ENCODE assay signal across 7 cellular contexts in the genomic region with DNA sequence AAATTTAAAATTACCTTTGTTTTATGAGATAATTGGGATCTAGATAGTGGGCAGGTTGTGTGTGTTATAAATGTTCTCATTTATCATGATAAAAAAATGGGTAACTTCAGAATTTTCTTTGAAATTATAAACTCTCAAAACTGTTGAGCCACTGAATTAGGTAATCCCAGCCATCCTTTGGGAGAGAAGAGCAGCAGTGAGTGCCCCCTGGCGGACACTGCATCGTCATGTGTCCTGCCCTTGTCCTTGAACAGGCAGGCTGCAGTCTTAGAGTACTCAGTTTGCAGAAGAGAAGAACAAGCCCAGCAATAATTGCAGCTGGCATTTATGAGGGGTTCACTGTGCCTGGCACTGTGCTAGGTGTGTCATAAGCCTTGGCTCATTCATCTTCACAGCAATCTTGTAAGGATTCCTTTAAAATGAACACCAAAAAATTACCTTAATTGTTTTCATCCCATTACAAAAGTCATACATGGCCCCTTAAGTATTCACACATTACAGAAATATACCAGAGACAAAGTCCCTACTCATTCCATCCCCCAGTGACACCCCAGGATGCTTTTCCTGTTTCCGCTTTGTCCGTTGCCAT.
A peak's percentile ranks its signal among the peaks of the same experiment; 100 is the strongest.
DNase-seq lines count a peak whose midpoint lies in the region; ATAC-seq, FAIRE-seq and TF ChIP-seq lines count a peak whose summit lies in the region.

No MANE protein-coding gene starts in this region.

- no peak overlapping the region for H3K4me3 Mint-ChIP-seq in glutamatergic neuron (ENCODE audit: unreplicated experiment)

- intact Hi-C loops in prostate gland (cut with DNase I), result loop anchor here (5.0 to 10.0 kb wide), 2 partner anchors 61 to 144 kb away; partner anchors contain the start of gene MYO7A

- no peak overlapping the region for H3K4me3 ChIP-seq in prostate gland

- H3K27ac Mint-ChIP-seq in glutamatergic neuron (ENCODE audit: unreplicated experiment), result no peak overlapping the region

- no peaks in the 10 kb centered on the region for H3K36me3 ChIP-seq in prostate gland

- no peaks in the 10 kb centered on the region for H3K9me3 ChIP-seq in prostate gland

- no peaks in the 10 kb centered on the region for H3K36me3 Mint-ChIP-seq in glutamatergic neuron (ENCODE audit: unreplicated experiment)

- H3K27me3 ChIP-seq in prostate gland (replicated peaks; ENCODE audit: insufficient read depth), result no peaks in the 10 kb centered on the region

- 50% methylated on average over 4 of the region's 4 CpGs for WGBS in prostate gland

- H3K9me3 Mint-ChIP-seq in glutamatergic neuron (ENCODE audit: unreplicated experiment), result no peaks in the 10 kb centered on the region

- peak; percentile 78 for DNase-seq in GM12892 (ENCODE audit: insufficient read length)
- DNase-seq in NAMALWA (ENCODE audit: low spot score), result peak; percentile 77
- DNase-seq in activated naive CD4-positive, alpha-beta T cell treated with anti-CD3 and anti-CD28 coated beads, Interleukin-2, amount 50 U/mL, for 16 hours, result peak; percentile 58
- DNase-seq in glutamatergic neuron, result peak; percentile 87
- peak; percentile 72 for DNase-seq in prostate gland (ENCODE audit: low spot score)
- DNase-seq in cortex of kidney (lab: John Stamatoyannopoulos, UW), result no peak

- no peaks in the 10 kb centered on the region for H3K4me1 ChIP-seq in prostate gland (replicated peaks)

- H3K27ac ChIP-seq in prostate gland, result no peak overlapping the region

- TF ChIP-seq CTCF in glutamatergic neuron (IDR thresholded peaks at IDR 0.05; ENCODE audit: partially characterized antibody, unreplicated experiment) (peak; percentile 89), prostate gland (IDR thresholded peaks at IDR 0.05) (peak; percentile 41 to 84 (median 76))

- peak; percentile 92 for FAIRE-seq in GM12892 (lab: Jason Lieb, UNC)

- ATAC-seq in SK-N-SH treated with all-trans-retinoic acid at 6 μM for 48 hours, result peak; percentile 98

- TF ChIP-seq POLR2A in GM12892 (IDR thresholded peaks at IDR 0.05; ENCODE audit: low read depth, low read length) (no peak), prostate gland (IDR thresholded peaks at IDR 0.05) (no peak)

- peaks cover 6% of the 10 kb centered on the region for H3K27me3 Mint-ChIP-seq in glutamatergic neuron (ENCODE audit: unreplicated experiment)

- H3K4me1 Mint-ChIP-seq in glutamatergic neuron (ENCODE audit: low read depth, unreplicated experiment), result peaks cover 3% of the 10 kb centered on the region

TF ChIP-seq in SK-N-SH treated with all-trans-retinoic acid at 6 μM for 48 hours, 23 proteins besides CTCF, POLR2A, EP300 and RAD21:
- no peak for TF ChIP-seq ZNF565 (CRISPR knock-in tag; conservative IDR thresholded peaks at IDR 0.05; ENCODE audit: low read depth)
- TF ChIP-seq CSDC2 (CRISPR knock-in tag; IDR thresholded peaks at IDR 0.05), result no peak
- TF ChIP-seq TCF4 (CRISPR knock-in tag; IDR thresholded peaks at IDR 0.05; ENCODE audit: borderline replicate concordance), result no peak
- TF ChIP-seq GLIS3 (CRISPR knock-in tag; IDR thresholded peaks at IDR 0.05), result no peak
- no peak for TF ChIP-seq CREB5 (CRISPR knock-in tag; IDR thresholded peaks at IDR 0.05; ENCODE audit: low read depth)
- no peak for TF ChIP-seq ZFP30 (CRISPR knock-in tag; IDR thresholded peaks at IDR 0.05)
- TF ChIP-seq, protein P1, sequence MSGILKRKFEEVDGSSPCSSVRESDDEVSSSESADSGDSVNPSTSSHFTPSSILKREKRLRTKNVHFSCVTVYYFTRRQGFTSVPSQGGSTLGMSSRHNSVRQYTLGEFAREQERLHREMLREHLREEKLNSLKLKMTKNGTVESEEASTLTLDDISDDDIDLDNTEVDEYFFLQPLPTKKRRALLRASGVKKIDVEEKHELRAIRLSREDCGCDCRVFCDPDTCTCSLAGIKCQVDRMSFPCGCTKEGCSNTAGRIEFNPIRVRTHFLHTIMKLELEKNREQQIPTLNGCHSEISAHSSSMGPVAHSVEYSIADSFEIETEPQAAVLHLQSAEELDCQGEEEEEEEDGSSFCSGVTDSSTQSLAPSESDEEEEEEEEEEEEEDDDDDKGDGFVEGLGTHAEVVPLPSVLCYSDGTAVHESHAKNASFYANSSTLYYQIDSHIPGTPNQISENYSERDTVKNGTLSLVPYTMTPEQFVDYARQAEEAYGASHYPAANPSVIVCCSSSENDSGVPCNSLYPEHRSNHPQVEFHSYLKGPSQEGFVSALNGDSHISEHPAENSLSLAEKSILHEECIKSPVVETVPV (CRISPR knock-in tag; IDR thresholded peaks at IDR 0.05), result no peak
- no peak for TF ChIP-seq SNAI2 (CRISPR knock-in tag; IDR thresholded peaks at IDR 0.05)
- no peak for TF ChIP-seq ESRRG (CRISPR knock-in tag; IDR thresholded peaks at IDR 0.05)
- TF ChIP-seq ZNF70 (CRISPR knock-in tag; IDR thresholded peaks at IDR 0.05), result no peak
- TF ChIP-seq, protein P2, sequence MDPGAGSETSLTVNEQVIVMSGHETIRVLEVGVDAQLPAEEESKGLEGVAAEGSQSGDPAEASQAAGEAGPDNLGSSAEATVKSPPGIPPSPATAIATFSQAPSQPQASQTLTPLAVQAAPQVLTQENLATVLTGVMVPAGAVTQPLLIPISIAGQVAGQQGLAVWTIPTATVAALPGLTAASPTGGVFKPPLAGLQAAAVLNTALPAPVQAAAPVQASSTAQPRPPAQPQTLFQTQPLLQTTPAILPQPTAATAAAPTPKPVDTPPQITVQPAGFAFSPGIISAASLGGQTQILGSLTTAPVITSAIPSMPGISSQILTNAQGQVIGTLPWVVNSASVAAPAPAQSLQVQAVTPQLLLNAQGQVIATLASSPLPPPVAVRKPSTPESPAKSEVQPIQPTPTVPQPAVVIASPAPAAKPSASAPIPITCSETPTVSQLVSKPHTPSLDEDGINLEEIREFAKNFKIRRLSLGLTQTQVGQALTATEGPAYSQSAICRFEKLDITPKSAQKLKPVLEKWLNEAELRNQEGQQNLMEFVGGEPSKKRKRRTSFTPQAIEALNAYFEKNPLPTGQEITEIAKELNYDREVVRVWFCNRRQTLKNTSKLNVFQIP (CRISPR knock-in tag; IDR thresholded peaks at IDR 0.05; ENCODE audit: borderline replicate concordance, low read depth), result no peak
- no peak for TF ChIP-seq PPARA (CRISPR knock-in tag; IDR thresholded peaks at IDR 0.05; ENCODE audit: borderline replicate concordance)
- TF ChIP-seq OSR1 (CRISPR knock-in tag; IDR thresholded peaks at IDR 0.05), result no peak
- TF ChIP-seq ZC3H10 (CRISPR knock-in tag; IDR thresholded peaks at IDR 0.05), result no peak
- no peak for TF ChIP-seq RARB (CRISPR knock-in tag; IDR thresholded peaks at IDR 0.05)
- TF ChIP-seq ZFP3 (CRISPR knock-in tag; IDR thresholded peaks at IDR 0.05), result no peak
TF ChIP-seq in SK-N-SH treated with all-trans-retinoic acid at 6 μM for 48 hours: peak in this region for 0.
